ENCODE assay signal across 24 cellular contexts in the genomic region with DNA sequence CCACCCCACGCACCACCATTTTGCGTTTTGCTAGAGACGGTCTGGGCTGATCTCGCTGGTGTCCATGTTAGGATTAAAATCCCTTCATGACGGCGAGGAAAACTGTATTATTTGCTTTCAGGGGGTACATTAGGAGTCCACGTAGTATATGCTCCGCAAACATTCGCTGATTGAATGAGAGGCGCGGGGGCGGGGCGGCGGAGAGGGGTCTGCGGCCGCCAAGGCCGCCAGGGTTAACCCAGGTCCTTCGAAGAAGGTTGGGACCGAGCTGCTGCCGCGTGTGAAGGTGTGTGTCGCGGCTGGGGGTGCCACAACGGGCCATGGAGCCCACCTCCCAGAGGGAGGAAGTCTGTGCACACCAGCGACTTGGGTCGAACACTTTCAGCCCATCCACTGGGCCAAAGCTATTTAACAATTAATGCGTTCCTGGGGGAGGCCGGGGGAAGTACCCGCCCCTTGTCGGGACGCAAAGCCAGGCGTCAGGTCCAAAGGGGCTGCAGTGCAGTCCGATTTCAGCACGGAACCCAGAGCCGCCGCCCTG. TPM values are rescaled to one million over a fixed set of nuclear protein-coding genes. Genes with fewer than 3 reads are reported as not detected.
DNase-seq lines count a peak whose midpoint lies in the region; ATAC-seq and TF ChIP-seq lines count a peak whose summit lies in the region.
"Had no signal": no experiment of that assay in that cellular context is flagged by ENCODE, and none has a peak within 500 bp of the region (broad histone marks: within the 10 kb centered on the region; RNA-seq: fewer than 3 reads in every experiment).

No MANE protein-coding gene starts in this region.

- TF ChIP-seq CTCF in fibroblast of villous mesenchyme (IDR thresholded peaks at IDR 0.05; ENCODE audit: insufficient read depth, low read depth, low read length) (no peak), colonic mucosa (IDR thresholded peaks at IDR 0.05) (no peak), natural killer cell (IDR thresholded peaks at IDR 0.05) (no peak)

- no peak overlapping the region for H3K4me3 Mint-ChIP-seq in activated naive CD4-positive, alpha-beta T cell treated with anti-CD3 and anti-CD28 coated beads, Interleukin-2, amount 10 ng/mL, durations not matched to agents 7 days and 5 days
- no peak overlapping the region for H3K4me3 Mint-ChIP-seq in natural killer cell
- H3K4me3 Mint-ChIP-seq: activated T-cell treated with anti-CD3 and anti-CD28 coated beads, Interleukin-2, amount 50 U/mL, for 4 hours had no signal

- peaks cover 2% of the 10 kb centered on the region for H3K9me3 Mint-ChIP-seq in activated naive CD4-positive, alpha-beta T cell treated with anti-CD3 and anti-CD28 coated beads, Interleukin-2, amount 10 ng/mL, durations not matched to agents 7 days and 5 days
- peaks cover 0 to 2% of the 10 kb centered on the region in 2 donors for H3K9me3 Mint-ChIP-seq in natural killer cell
- H3K9me3 Mint-ChIP-seq: activated T-cell treated with anti-CD3 and anti-CD28 coated beads, Interleukin-2, amount 50 U/mL, for 4 hours had no signal

- no peaks in the 10 kb centered on the region for H3K36me3 ChIP-seq in mesodermal cell (ENCODE audit: control insufficient read depth, insufficient read depth, low read length)
- H3K36me3 ChIP-seq in colonic mucosa = no peaks in the 10 kb centered on the region
- H3K36me3 ChIP-seq: left ventricle myocardium inferior, pancreas, WERI-Rb-1 had no signal

- H3K27me3 ChIP-seq in colonic mucosa = peaks cover 90% of the 10 kb centered on the region

- peak overlapping the region; percentile 75 for H3K27ac Mint-ChIP-seq in activated naive CD4-positive, alpha-beta T cell treated with anti-CD3 and anti-CD28 coated beads, Interleukin-2, amount 10 ng/mL, durations not matched to agents 7 days and 5 days
- H3K27ac Mint-ChIP-seq in natural killer cell = no peak overlapping the region

- peaks cover 10% of the 10 kb centered on the region for H3K4me1 Mint-ChIP-seq in activated naive CD4-positive, alpha-beta T cell treated with anti-CD3 and anti-CD28 coated beads, Interleukin-2, amount 10 ng/mL, durations not matched to agents 7 days and 5 days
- H3K4me1 Mint-ChIP-seq in natural killer cell = peaks cover 5 to 6% of the 10 kb centered on the region in 2 donors

- peak overlapping the region; percentile 78 for H3K4me3 ChIP-seq in fibroblast of villous mesenchyme (ENCODE audit: low read depth, low read length)
- H3K4me3 ChIP-seq in mesodermal cell (ENCODE audit: extremely low read depth, insufficient read depth, low read length, poor library complexity, severe bottlenecking) = peak overlapping the region; percentile 27
- no peak overlapping the region for H3K4me3 ChIP-seq in colonic mucosa
- H3K4me3 ChIP-seq: A549, left ventricle myocardium inferior, pancreas had no signal

- CTCF ChIA-PET in activated naive CD4-positive, alpha-beta T cell treated with anti-CD3 and anti-CD28 coated beads, Interleukin-2, amount 10 ng/mL, durations not matched to agents 7 days and 5 days (lab: Charles Lee) = no interaction called here

- no peak for ATAC-seq in natural killer cell
- ATAC-seq: A549; activated naive CD4-positive, alpha-beta T cell treated with anti-CD3 and anti-CD28 coated beads, Interleukin-2, amount 50 U/mL, for 72 hours; activated T-cell treated with anti-CD3 and anti-CD28 coated beads, Interleukin-2, amount 50 U/mL, for 4 hours; pancreas had no signal

- H3K4me1 ChIP-seq in mesodermal cell (ENCODE audit: control insufficient read depth, insufficient read depth, low read length, poor library complexity, severe bottlenecking) = peaks cover 32% of the 10 kb centered on the region
- peaks cover 10% of the 10 kb centered on the region for H3K4me1 ChIP-seq in colonic mucosa
- H3K4me1 ChIP-seq: A549 had no signal

- no peak for DNase-seq in activated naive CD4-positive, alpha-beta T cell treated with anti-CD3 and anti-CD28 coated beads, Interleukin-2, amount 10 ng/mL, durations not matched to agents 7 days and 5 days
- DNase-seq in activated naive CD4-positive, alpha-beta T cell treated with anti-CD3 and anti-CD28 coated beads, Interleukin-2, amount 50 U/mL, for 16 hours = no peak
- DNase-seq in fibroblast of villous mesenchyme (ENCODE audit: low read depth) (peak; percentile 37), colonic mucosa (no peak), NCI-H748 (lab: John Stamatoyannopoulos, UW; ENCODE audit: unreplicated experiment) (no peak), natural killer cell (no peak), cerebellum (ENCODE audit: low spot score) (no peak)
- DNase-seq: activated T-cell treated with anti-CD3 and anti-CD28 coated beads, Interleukin-2, amount 50 U/mL, for 4 hours; foreskin fibroblast; hypothalamus; left ventricle myocardium inferior; NCI-H146; NCI-H2171 treated with DMSO at 0.1 percent for 48 hours; NCI-H774; pancreas; SIG-M5; stimulated activated CD4-positive, alpha-beta T cell treated with anti-CD3 and anti-CD28 coated beads, Interleukin-2, amount 100 ng/mL, for 48 hours; WERI-Rb-1 had no signal

- 0 to 1% methylated on average over 22 of the region's 36 CpGs for WGBS in mesodermal cell (ENCODE audit: insufficient coverage in 2 of 2), 2 experiments

- peaks cover 16% of the 10 kb centered on the region for H3K36me3 Mint-ChIP-seq in activated naive CD4-positive, alpha-beta T cell treated with anti-CD3 and anti-CD28 coated beads, Interleukin-2, amount 10 ng/mL, durations not matched to agents 7 days and 5 days
- peaks cover 26% of the 10 kb centered on the region for H3K36me3 Mint-ChIP-seq in natural killer cell

- no peak overlapping the region for H3K27ac ChIP-seq in mesodermal cell (ENCODE audit: low read depth, low read length, severe bottlenecking)
- H3K27ac ChIP-seq in colonic mucosa = no peak overlapping the region
- H3K27ac ChIP-seq: A549, C4-2B, left ventricle myocardium inferior, pancreas, WERI-Rb-1 had no signal

- intact Hi-C loops in colonic mucosa (cut with DNase I) (loop anchor here (10.0 kb wide), 1 partner anchor 656 kb away; no protein-coding TSS in a partner anchor), natural killer cell (cut with micrococcal nuclease) (no loop called here)

- H3K9me3 ChIP-seq in mesodermal cell (ENCODE audit: control insufficient read depth, low read length) = no peaks in the 10 kb centered on the region
- H3K9me3 ChIP-seq in colonic mucosa = no peaks in the 10 kb centered on the region
- H3K9me3 ChIP-seq: A549, left ventricle myocardium inferior, pancreas had no signal

- no peak overlapping the region for H3K9ac ChIP-seq in colonic mucosa (ENCODE audit: low read depth in 2 of 2, low read length in 2 of 2)

- H3K27me3 Mint-ChIP-seq in activated naive CD4-positive, alpha-beta T cell treated with anti-CD3 and anti-CD28 coated beads, Interleukin-2, amount 10 ng/mL, durations not matched to agents 7 days and 5 days = peaks cover 100% of the 10 kb centered on the region
- peaks cover 77 to 84% of the 10 kb centered on the region in 2 donors for H3K27me3 Mint-ChIP-seq in natural killer cell (ENCODE audit: low read depth in 2 of 2)

RNA-seq across cellular contexts. Expression of gene PITX2, which starts 6.4 kb away (rescaled TPM):
- total RNA-seq in fibroblast of villous mesenchyme = 7.8 and 25.4 TPM in 2 replicates
- 64.5 TPM for polyA plus RNA-seq in mesodermal cell (2013, experiment 1 of 2)
- polyA plus RNA-seq in mesodermal cell (2013, experiment 2 of 2) = 81.4 TPM
- under 1 TPM; 0.45 to 0.64 TPM for total RNA-seq in colonic mucosa
- not detected for total RNA-seq in natural killer cell
- not detected for total RNA-seq in cerebellum
- total RNA-seq: activated naive CD4-positive, alpha-beta T cell treated with anti-CD3 and anti-CD28 coated beads, Interleukin-2, amount 50 U/mL, for 72 hours; activated T-cell treated with anti-CD3 and anti-CD28 coated beads, Interleukin-2, amount 50 U/mL, for 4 hours; left ventricle myocardium inferior; T-helper 1 cell treated with Interleukin-12 subunit alpha and Interleukin-12 subunit beta and Interleukin-4 antibody, amounts not matched to agents 30 ng/mL and 1 ng/mL, for 36 hours; ureter had no signal
